ENCODE assay signal across 8 cellular contexts in the genomic region with DNA sequence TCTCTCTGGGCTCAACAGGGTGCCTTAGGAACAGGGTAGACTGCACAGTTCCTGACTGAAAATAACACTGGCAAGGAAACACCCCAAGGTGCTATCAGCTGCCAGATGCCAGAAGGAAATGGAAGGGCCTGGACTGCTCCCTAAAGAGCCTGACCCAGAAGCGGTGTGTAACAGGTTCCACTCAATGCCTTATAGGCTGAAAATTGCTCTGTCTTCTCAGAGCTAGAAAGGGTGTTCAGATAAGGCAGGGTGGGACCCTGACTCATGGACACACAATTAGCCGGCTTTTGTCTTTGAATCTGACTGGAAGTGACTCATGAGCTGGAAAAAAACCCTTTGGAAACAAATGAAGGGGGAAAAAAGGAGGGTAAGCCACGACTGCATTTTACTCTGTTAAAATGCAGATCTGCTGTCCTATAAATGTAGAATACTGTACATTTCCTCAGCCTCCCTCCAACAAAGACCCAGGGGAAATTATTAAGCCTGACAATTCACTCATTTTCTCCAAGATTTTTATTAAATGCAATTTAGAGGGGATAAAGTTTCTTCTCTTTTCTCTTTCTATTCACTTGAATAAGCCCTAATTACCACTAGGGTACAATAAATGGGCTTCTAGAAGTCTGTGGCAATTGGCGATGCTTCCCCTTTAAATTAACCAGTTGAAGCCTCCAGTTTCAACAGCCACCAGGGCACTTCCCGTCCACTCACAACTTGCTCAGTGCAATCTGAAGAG.
DNase-seq lines count a peak whose midpoint lies in the region; ATAC-seq, FAIRE-seq and TF ChIP-seq lines count a peak whose summit lies in the region.

No MANE protein-coding gene starts in this region.

- peak overlapping the region; percentile 100 for H3K4me2 ChIP-seq in DOHH2 (ENCODE audit: low read length)

- 11 to 14% methylated on average over 5 of the region's 5 CpGs for WGBS in tibial nerve, 2 donors

- no peaks in the 10 kb centered on the region for H4K20me1 ChIP-seq in DOHH2 (ENCODE audit: control insufficient read depth, insufficient read depth, low read depth, low read length)

- ATAC-seq in GM21786 (IDR thresholded peaks at IDR 0.05; ENCODE audit: unreplicated experiment) (no peak), GM21528 (IDR thresholded peaks at IDR 0.05; ENCODE audit: low FRiP score, unreplicated experiment) (no peak)

- peaks cover 27% of the 10 kb centered on the region for H3F3A ChIP-seq in DOHH2 (ENCODE audit: control insufficient read depth, insufficient read depth)

- peak overlapping the region; percentile 89 for H3K27ac ChIP-seq in DOHH2 (ENCODE audit: low read depth, low read length)
- peak overlapping the region; percentile 96 for H3K27ac ChIP-seq in colonic mucosa
- H3K27ac ChIP-seq in tibial nerve, result peak overlapping the region; percentile 72 to 94 (median 86)

- H3K4me3 ChIP-seq in DOHH2 (ENCODE audit: low read length) (peak overlapping the region; percentile 85), colonic mucosa (peak overlapping the region; percentile 8), tibial nerve (peak overlapping the region in 2 of 4 donors; percentile 10 to 47)

- H3K27me3 ChIP-seq in DOHH2 (ENCODE audit: control insufficient read depth, low read length) (no peaks in the 10 kb centered on the region), colonic mucosa (no peaks in the 10 kb centered on the region), tibial nerve (no peaks in the 10 kb centered on the region)

- intact Hi-C loops in colonic mucosa (cut with DNase I), result loop anchor here (2.0 to 5.0 kb wide), 2 partner anchors 60 to 161 kb away; a partner anchor contains a TSS

- H3K79me2 ChIP-seq in DOHH2 (ENCODE audit: control insufficient read depth, low read length), result peaks cover 6% of the 10 kb centered on the region

- DNase-seq in HTR-8/SVneo (ENCODE audit: insufficient read length, low spot score) (peak; percentile 55), SK-N-DZ (ENCODE audit: low spot score) (peak; percentile 78), colonic mucosa (peak; percentile 73), medulla oblongata (ENCODE audit: extremely low spot score) (peak; percentile 38), tibial nerve (ENCODE audit: low spot score in 2 of 2) (no peak)

- peak overlapping the region; percentile 29 to 82 for H3K9ac ChIP-seq in colonic mucosa (ENCODE audit: low read depth in 2 of 2, low read length in 2 of 2)

- FAIRE-seq in HTR-8/SVneo (lab: Jason Lieb, UNC), result no peak

- H3K4me1 ChIP-seq in DOHH2 (ENCODE audit: control insufficient read depth, low read length), result peaks cover 70% of the 10 kb centered on the region
- peaks cover 17% of the 10 kb centered on the region for H3K4me1 ChIP-seq in colonic mucosa
- H3K4me1 ChIP-seq in tibial nerve, result peaks cover 4 to 56% (median 35%) of the 10 kb centered on the region in 4 donors

- peak; percentile 24 for TF ChIP-seq CTCF in DOHH2 (IDR thresholded peaks at IDR 0.05; ENCODE audit: low read depth, low read length, poor library complexity, severe bottlenecking)
- TF ChIP-seq CTCF in colonic mucosa (IDR thresholded peaks at IDR 0.05), result no peak
- TF ChIP-seq CTCF in tibial nerve (IDR thresholded peaks at IDR 0.05), result no peak

- H3K36me3 ChIP-seq in DOHH2 (ENCODE audit: control insufficient read depth, low read length) (no peaks in the 10 kb centered on the region), colonic mucosa (no peaks in the 10 kb centered on the region), tibial nerve (no peaks in the 10 kb centered on the region)

- TF ChIP-seq POLR2A in tibial nerve (IDR thresholded peaks at IDR 0.05), result no peak

- no peaks in the 10 kb centered on the region for H3K9me3 ChIP-seq in DOHH2 (ENCODE audit: control insufficient read depth, insufficient read depth, low read length)
- no peaks in the 10 kb centered on the region for H3K9me3 ChIP-seq in colonic mucosa
- no peaks in the 10 kb centered on the region for H3K9me3 ChIP-seq in tibial nerve

- H3K9me2 ChIP-seq in DOHH2 (replicated peaks; ENCODE audit: control insufficient read depth, low read length), result no peaks in the 10 kb centered on the region

- peak; percentile 21 to 52 for TF ChIP-seq EP300 in tibial nerve (IDR thresholded peaks at IDR 0.05)

Comparison
In these comparisons a context has a peak if more than half of its experiments do, and no peak if none do; other contexts are left out.
1. DNase-seq: peak in HTR-8/SVneo (single experiment), SK-N-DZ (single experiment), colonic mucosa (single experiment) and medulla oblongata (single experiment); none in tibial nerve (0 of 2).
2. Peak in every context shown above with its lines, with median percentiles within 50 percentile points of each other: H3K27ac ChIP-seq.